Comparison of ENCODE assay signal across 1 cellular context in the genomic region with DNA sequence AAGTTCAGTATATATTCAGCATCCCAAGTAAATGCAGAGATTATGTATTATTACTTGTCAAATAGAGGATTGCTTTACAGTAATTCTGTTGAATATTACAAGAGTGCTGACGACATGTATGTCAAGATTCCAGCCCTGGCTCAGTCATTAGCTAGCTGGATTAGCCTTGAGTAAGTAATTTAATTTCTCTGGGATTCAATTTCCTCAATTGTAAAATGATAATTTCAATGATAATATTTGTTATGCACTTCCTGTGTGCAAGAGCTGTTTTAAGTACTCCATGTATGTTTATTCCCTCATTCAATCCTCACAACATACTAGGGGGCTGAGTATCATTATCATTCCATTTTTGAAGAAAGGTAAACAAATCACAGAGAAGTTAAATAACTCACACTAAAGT.
TF ChIP-seq lines count a peak whose summit lies in the region.

No MANE protein-coding gene starts in this region.

TF ChIP-seq in HEK293, 187 proteins besides CTCF, POLR2A, EP300 and RAD21 (continued from another document):
- TF ChIP-seq ZNF280C (tag by site-specific recombination; IDR thresholded peaks at IDR 0.05) (no peak), ZNF133 (tag by site-specific recombination; IDR thresholded peaks at IDR 0.05) (no peak)
